In the genomic region with DNA sequence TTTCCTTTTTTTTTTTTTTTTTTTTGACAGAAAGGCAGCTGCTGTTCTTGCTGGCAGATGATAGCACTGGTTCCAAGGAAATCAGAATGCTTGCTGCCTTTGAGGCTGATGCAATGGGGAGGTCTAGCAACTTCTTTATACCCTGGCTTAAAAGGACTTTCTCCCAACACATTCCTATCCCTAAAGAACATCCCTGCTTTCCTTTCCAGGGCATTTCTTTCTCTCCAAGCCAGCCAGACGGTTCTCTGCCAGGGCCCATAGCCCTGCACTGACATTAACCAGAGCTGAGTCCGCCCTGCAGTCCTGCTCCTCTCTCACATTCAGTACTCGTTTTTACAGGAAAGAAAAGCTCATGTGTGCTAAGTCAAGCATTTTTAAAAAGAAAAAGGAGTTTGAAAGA, we compare ENCODE assay signal across 13 cellular contexts.
A peak's percentile ranks its signal among the peaks of the same experiment; 100 is the strongest.
DNase-seq lines count a peak whose midpoint lies in the region; ATAC-seq and TF ChIP-seq lines count a peak whose summit lies in the region.
"Had no signal": no experiment of that assay in that cellular context is flagged by ENCODE, and none has a peak within 500 bp of the region (broad histone marks: within the 10 kb centered on the region; RNA-seq: fewer than 3 reads in every experiment).

No MANE protein-coding gene starts in this region.

- no peaks in the 10 kb centered on the region for H3K9me3 Mint-ChIP-seq in progenitor cell of endocrine pancreas (ENCODE audit: low read depth)

- peak; percentile 3 for DNase-seq in MG63
- DNase-seq in fibroblast of the aortic adventitia (ENCODE audit: low read depth): peak; percentile 89
- peak; percentile 7 for DNase-seq in thoracic aorta (ENCODE audit: low spot score)
- DNase-seq in NCI-H524 (lab: John Stamatoyannopoulos, UW): no peak
- no peak for DNase-seq in nucleus accumbens (lab: John Stamatoyannopoulos, UW)
- DNase-seq in progenitor cell of endocrine pancreas (ENCODE audit: low spot score, unreplicated experiment): no peak
- no peak for DNase-seq in DMS153 treated with DMSO at 0.1 percent for 48 hours (lab: John Stamatoyannopoulos, UW; ENCODE audit: unreplicated experiment)
- DNase-seq: amniotic stem cell; CD4-positive, CD25-positive, alpha-beta regulatory T cell; left lung; stimulated activated CD4-positive, alpha-beta T cell treated with anti-CD3 and anti-CD28 coated beads, Interleukin-4, amount 100 ng/mL, for 4 hours; stimulated activated naive CD4-positive, alpha-beta T cell treated with Interleukin-2 at 50 U/mL for 16 hours had no signal

- peak overlapping the region; percentile 85 for H3K27ac ChIP-seq in muscle layer of colon (ENCODE audit: low read depth, low read length)
- peak overlapping the region; percentile 89 to 93 for H3K27ac ChIP-seq in thoracic aorta
- H3K27ac ChIP-seq: left lung had no signal

- H3K9me3 ChIP-seq in MG63 (no peaks in the 10 kb centered on the region), muscle layer of colon (ENCODE audit: low read length) (no peaks in the 10 kb centered on the region), thoracic aorta (no peaks in the 10 kb centered on the region)
- H3K9me3 ChIP-seq: left lung had no signal

- no peak overlapping the region for H3K27ac Mint-ChIP-seq in progenitor cell of endocrine pancreas
- H3K27ac Mint-ChIP-seq: CD4-positive, CD25-positive, alpha-beta regulatory T cell had no signal

- peak; percentile 76 for ATAC-seq in thoracic aorta (ENCODE audit: insufficient number of reproducible peaks, low FRiP score, low read depth)
- ATAC-seq: left lung had no signal

- H3K36me3 Mint-ChIP-seq in progenitor cell of endocrine pancreas (ENCODE audit: insufficient read depth): no peaks in the 10 kb centered on the region
- H3K36me3 Mint-ChIP-seq: CD4-positive, CD25-positive, alpha-beta regulatory T cell had no signal

- no peaks in the 10 kb centered on the region for H3K27me3 Mint-ChIP-seq in progenitor cell of endocrine pancreas

- peaks cover 8% of the 10 kb centered on the region for H3K4me1 Mint-ChIP-seq in progenitor cell of endocrine pancreas (ENCODE audit: low read depth)

- no peaks in the 10 kb centered on the region for H3K36me3 ChIP-seq in MG63
- H3K36me3 ChIP-seq in muscle layer of colon (ENCODE audit: insufficient read depth, low read length): no peaks in the 10 kb centered on the region
- no peaks in the 10 kb centered on the region for H3K36me3 ChIP-seq in thoracic aorta
- H3K36me3 ChIP-seq: left lung had no signal

- TF ChIP-seq CTCF in fibroblast of the aortic adventitia (IDR thresholded peaks at IDR 0.05; ENCODE audit: insufficient read depth, low read length) (no peak), thoracic aorta (IDR thresholded peaks at IDR 0.05) (no peak), progenitor cell of endocrine pancreas (IDR thresholded peaks at IDR 0.05; ENCODE audit: unreplicated experiment) (no peak)

- H3K4me1 ChIP-seq in muscle layer of colon (ENCODE audit: insufficient read depth, low read length) (peaks cover 62% of the 10 kb centered on the region), thoracic aorta (ENCODE audit: control insufficient read depth in 1 of 2, low read depth in 2 of 2) (peaks cover 20 to 35% of the 10 kb centered on the region in 2 donors)
- H3K4me1 ChIP-seq: left lung had no signal

- no peak overlapping the region for H3K4me3 Mint-ChIP-seq in progenitor cell of endocrine pancreas (ENCODE audit: low read depth)
- H3K4me3 Mint-ChIP-seq: CD4-positive, CD25-positive, alpha-beta regulatory T cell had no signal

- no peak overlapping the region for H3K4me3 ChIP-seq in MG63
- no peak overlapping the region for H3K4me3 ChIP-seq in fibroblast of the aortic adventitia (ENCODE audit: low read depth, low read length)
- H3K4me3 ChIP-seq in muscle layer of colon (ENCODE audit: low read depth in 1 of 2, low read length in 2 of 2): peak overlapping the region in 1 of 2 donors; percentile 3
- peak overlapping the region; percentile 46 for H3K4me3 ChIP-seq in thoracic aorta
- H3K4me3 ChIP-seq: left lung had no signal

- H3K27me3 ChIP-seq in MG63: no peaks in the 10 kb centered on the region
- H3K27me3 ChIP-seq in muscle layer of colon (ENCODE audit: control insufficient read depth in 1 of 2, insufficient read depth in 2 of 2, low read length in 2 of 2): no peaks in the 10 kb centered on the region
- H3K27me3 ChIP-seq in thoracic aorta (replicated peaks; ENCODE audit: insufficient read depth): no peaks in the 10 kb centered on the region
- H3K27me3 ChIP-seq: left lung had no signal

- H3K9ac ChIP-seq in muscle layer of colon (ENCODE audit: low read length): peak overlapping the region; percentile 37

Comparison
In these comparisons a context has a peak if more than half of its experiments do, and no peak if none do; other contexts are left out.
1. DNase-seq: peak in MG63 (single experiment), fibroblast of the aortic adventitia (single experiment) and thoracic aorta (single experiment); none in NCI-H524 (0 of 2), nucleus accumbens (0 of 56), progenitor cell of endocrine pancreas (single experiment) and DMS153 treated with DMSO at 0.1 percent for 48 hours (single experiment).